In genomic region chr1:201283836-201284553, GRCh38 we compare ENCODE assay signal across 17 cellular contexts. TPM values are rescaled to one million over a fixed set of nuclear protein-coding genes. Genes with fewer than 3 reads are reported as not detected.
DNase-seq lines count a peak whose midpoint lies in the region; ATAC-seq, FAIRE-seq and TF ChIP-seq lines count a peak whose summit lies in the region.
"Had no signal": no experiment of that assay in that cellular context is flagged by ENCODE, and none has a peak within 500 bp of the region (broad histone marks: within the 10 kb centered on the region; RNA-seq: fewer than 3 reads in every experiment).

No MANE protein-coding gene starts in this region.

- no peaks in the 10 kb centered on the region for H3K4me1 ChIP-seq in H9 (ENCODE audit: insufficient read depth, low read length)
- H3K4me1 ChIP-seq in H1 (replicated peaks in 1 of 4; ENCODE audit: control insufficient read depth in 3 of 4, insufficient read depth in 4 of 4, low read length in 3 of 4) = peaks cover 0 to 9% (median 9%) of the 10 kb centered on the region in 4 experiments; a peak in 6 of 7 replicates
- peaks cover 0 to 6% of the 10 kb centered on the region in 2 donors for H3K4me1 ChIP-seq in lung (ENCODE audit: control insufficient read depth in 2 of 2, insufficient read depth in 2 of 2, low read length in 2 of 2)
- H3K4me1 ChIP-seq in neural progenitor cell = peaks cover 16% of the 10 kb centered on the region
- H3K4me1 ChIP-seq in upper lobe of right lung = no peaks in the 10 kb centered on the region

- TF ChIP-seq POLR2A in H1 (IDR thresholded peaks at IDR 0.05; ENCODE audit: control extremely low read depth in 1 of 2, low read depth in 2 of 2, low read length in 2 of 2) = no peak

- no peak for TF ChIP-seq EP300 in H1 (IDR thresholded peaks at IDR 0.05; ENCODE audit: borderline replicate concordance in 1 of 2, low read depth in 2 of 2, low read length in 2 of 2)

- no peak overlapping the region for H3T11ph ChIP-seq in H9 (ENCODE audit: low read length)

- H3K9me3 Mint-ChIP-seq in H9 (no peaks in the 10 kb centered on the region), neural progenitor cell (no peaks in the 10 kb centered on the region)
- no peaks in the 10 kb centered on the region for H3K9me3 Mint-ChIP-seq in stimulated activated effector memory CD8-positive, alpha-beta T cell treated with anti-CD3 and anti-CD28 coated beads, Interleukin-12 subunit alpha, Interleukin-12 subunit beta, amount 100 ng/mL, for 72 hours
- H3K9me3 Mint-ChIP-seq: T-helper 1 cell treated with Interleukin-12 subunit alpha and Interleukin-12 subunit beta and Interleukin-4 antibody, amounts not matched to agents 30 μg/mL and 1 μg/mL, for 36 hours had no signal

- FAIRE-seq in H1 (lab: Jason Lieb, UNC) = no peak
- FAIRE-seq: frontal cortex had no signal

- no peak overlapping the region for H3K4ac ChIP-seq in H9 (ENCODE audit: low read depth, low read length)
- H3K4ac ChIP-seq in H1 (replicated peaks; ENCODE audit: insufficient read length, low read depth, low read length) = no peak overlapping the region

- CTCF ChIA-PET in H1 (lab: Charles Lee; ENCODE audit: partially characterized antibody) = interaction anchor here (0.6 to 5.3 kb wide), 16 partner anchors 10 to 1676 kb away, joined by 3 to 45 read pairs (median 4); no protein-coding TSS in a partner anchor

- H3K18ac ChIP-seq in H9 (ENCODE audit: insufficient read length, low read depth, low read length) (no peak overlapping the region), H1 (ENCODE audit: extremely low read depth, low read length) (peak overlapping the region; percentile 90; the same call in 1 of the 2 replicates)

- H4K5ac ChIP-seq in H9 (ENCODE audit: insufficient read length, low read depth, low read length) (no peak overlapping the region), H1 (ENCODE audit: insufficient read length, low read depth, low read length) (no peak overlapping the region)

- H3K56ac ChIP-seq in H9 (ENCODE audit: insufficient read length, low read depth, low read length) (no peak overlapping the region), H1 (replicated peaks; ENCODE audit: insufficient read length, low read depth, low read length) (no peak overlapping the region)

- H3F3A ChIP-seq in neural progenitor cell (ENCODE audit: low read depth) = no peaks in the 10 kb centered on the region

- no CpG with 5 or more reads among the region's 53 CpGs for WGBS in H9 (ENCODE audit: extremely low coverage, insufficient read length, low lambda C conversion rate)
- 80% methylated on average over 42 of the region's 53 CpGs; no CpG with 5 or more reads in 1 of the 2 experiments for WGBS in H1 (ENCODE audit: extremely low coverage in 1 of 2, insufficient coverage in 1 of 2, insufficient read length in 1 of 2, insufficient replicate concordance in 2 of 2, low coverage in 1 of 2, low lambda C conversion rate in 2 of 2, missing lambda C conversion rate in 1 of 2), 2 experiments
- 44% methylated on average over 45 to 53 of the region's 53 CpGs for WGBS in lung, 2 donors

- H3K9me3 ChIP-seq in H9 (ENCODE audit: control insufficient read depth, low read depth, low read length) (no peaks in the 10 kb centered on the region), H1 (ENCODE audit: insufficient read depth in 2 of 2, low read depth in 1 of 2, low read length in 1 of 2) (no peaks in the 10 kb centered on the region; a peak in 1 of 4 replicates), lung (ENCODE audit: control insufficient read depth in 2 of 2, insufficient read depth in 1 of 2, low read length in 1 of 2) (peaks cover 0 to 3% of the 10 kb centered on the region in 2 donors), neural progenitor cell (ENCODE audit: low read depth) (no peaks in the 10 kb centered on the region), upper lobe of right lung (no peaks in the 10 kb centered on the region)
- H3K9me3 ChIP-seq: ovary, transverse colon had no signal

- no peaks in the 10 kb centered on the region for H3K79me2 ChIP-seq in H9 (ENCODE audit: insufficient read depth, low read length)
- no peaks in the 10 kb centered on the region for H3K79me2 ChIP-seq in H1 (ENCODE audit: control insufficient read depth in 1 of 2, insufficient read depth in 2 of 2, low read length in 2 of 2)
- H3K79me2 ChIP-seq in neural progenitor cell (ENCODE audit: low read depth) = no peaks in the 10 kb centered on the region

- intact Hi-C loops in upper lobe of right lung (cut with DNase I) = no loop called here

- H3K4me1 Mint-ChIP-seq in H9 (peaks cover 30 to 34% of the 10 kb centered on the region in 2 experiments), neural progenitor cell (peaks cover 15% of the 10 kb centered on the region)
- H3K4me1 Mint-ChIP-seq in stimulated activated effector memory CD8-positive, alpha-beta T cell treated with anti-CD3 and anti-CD28 coated beads, Interleukin-12 subunit alpha, Interleukin-12 subunit beta, amount 100 ng/mL, for 72 hours = peaks cover 6% of the 10 kb centered on the region

- H2BK5ac ChIP-seq in H9 (ENCODE audit: insufficient read length, low read length) = no peak overlapping the region
- H2BK5ac ChIP-seq in H1 (ENCODE audit: low read depth, low read length) = 0 out of 2 replicates have a peak overlapping the region, but pooled peaks have one; percentile 60

- H3K27me3 ChIP-seq in H9 (ENCODE audit: insufficient read depth, low read length) = no peaks in the 10 kb centered on the region; the same call in 1 of the 2 replicates
- peaks cover 15 to 30% (median 30%) of the 10 kb centered on the region in 4 experiments for H3K27me3 ChIP-seq in H1 (replicated peaks in 1 of 4; ENCODE audit: control insufficient read depth in 3 of 4, extremely low read depth in 1 of 4, insufficient read depth in 3 of 4, low read length in 3 of 4)
- peaks cover 3% of the 10 kb centered on the region for H3K27me3 ChIP-seq in lung (ENCODE audit: control insufficient read depth, insufficient read depth)
- H3K27me3 ChIP-seq in neural progenitor cell = peaks cover 36% of the 10 kb centered on the region
- H3K27me3 ChIP-seq in upper lobe of right lung = peaks cover 27% of the 10 kb centered on the region
- H3K27me3 ChIP-seq: ovary had no signal

- no peak overlapping the region for H2BK15ac ChIP-seq in H9 (ENCODE audit: low read depth, low read length)
- H2BK15ac ChIP-seq in H1 (ENCODE audit: low read length) = no peak overlapping the region; the same call in 1 of the 2 replicates

- H3K27ac Mint-ChIP-seq in H9 (no peak overlapping the region), neural progenitor cell (no peak overlapping the region)
- no peak overlapping the region for H3K27ac Mint-ChIP-seq in stimulated activated effector memory CD8-positive, alpha-beta T cell treated with anti-CD3 and anti-CD28 coated beads, Interleukin-12 subunit alpha, Interleukin-12 subunit beta, amount 100 ng/mL, for 72 hours
- H3K27ac Mint-ChIP-seq: activated CD8-positive, alpha-beta memory T cell treated with anti-CD3 and anti-CD28 coated beads, Interleukin-2, amount 10 ng/mL, durations not matched to agents 7 days and 5 days; T-helper 1 cell treated with Interleukin-12 subunit alpha and Interleukin-12 subunit beta and Interleukin-4 antibody, amounts not matched to agents 30 μg/mL and 1 μg/mL, for 36 hours had no signal

- no peak for TF ChIP-seq RAD21 in H1 (IDR thresholded peaks at IDR 0.05 in 1 of 2, conservative IDR thresholded peaks at IDR 0.05 in 1 of 2; ENCODE audit: low read depth in 2 of 2, low read length in 2 of 2)

- H4K91ac ChIP-seq in H9 (ENCODE audit: insufficient read length, low read depth, low read length) = no peak overlapping the region
- H4K91ac ChIP-seq in H1 (replicated peaks; ENCODE audit: insufficient read length, low read length) = peak overlapping the region; percentile 86

- H2AK5ac ChIP-seq in H9 (ENCODE audit: insufficient read length, low read length) = no peak overlapping the region
- no peak overlapping the region for H2AK5ac ChIP-seq in H1 (ENCODE audit: low read depth, low read length)

- no peaks in the 10 kb centered on the region for H3K36me3 Mint-ChIP-seq in H9 (ENCODE audit: insufficient read depth in 1 of 3, low read depth in 3 of 3)
- H3K36me3 Mint-ChIP-seq in stimulated activated effector memory CD8-positive, alpha-beta T cell treated with anti-CD3 and anti-CD28 coated beads, Interleukin-12 subunit alpha, Interleukin-12 subunit beta, amount 100 ng/mL, for 72 hours = no peaks in the 10 kb centered on the region
- H3K36me3 Mint-ChIP-seq in neural progenitor cell = no peaks in the 10 kb centered on the region
- H3K36me3 Mint-ChIP-seq: activated CD8-positive, alpha-beta memory T cell treated with anti-CD3 and anti-CD28 coated beads, Interleukin-2, amount 10 ng/mL, durations not matched to agents 7 days and 5 days had no signal

- H3K9ac ChIP-seq in H9 (ENCODE audit: extremely low read depth, insufficient read length, low read length) (no peak overlapping the region), H1 (replicated peaks in 1 of 4; ENCODE audit: extremely low read depth in 1 of 4, low read depth in 3 of 4, low read length in 3 of 4) (no peak overlapping the region), neural progenitor cell (no peak overlapping the region)

- H2BK20ac ChIP-seq in H9 (ENCODE audit: low read depth, low read length, poor library complexity, severe bottlenecking) (no peak overlapping the region), H1 (ENCODE audit: low read length) (0 out of 2 replicates have a peak overlapping the region, but pooled peaks have one; percentile 66)

- no peaks in the 10 kb centered on the region for H3K23me2 ChIP-seq in H9 (ENCODE audit: insufficient read length, low read depth, low read length, poor library complexity, severe bottlenecking)
- peaks cover 8% of the 10 kb centered on the region; the same call in 1 of the 2 replicates for H3K23me2 ChIP-seq in H1 (ENCODE audit: low read depth, low read length)

- no peak overlapping the region for H3K27ac ChIP-seq in H9 (ENCODE audit: insufficient read length, low read depth, low read length)
- no peak overlapping the region for H3K27ac ChIP-seq in H1 (ENCODE audit: low read depth, low read length)
- H3K27ac ChIP-seq in lung (ENCODE audit: low read depth in 1 of 2, low read length in 1 of 2) = no peak overlapping the region
- H3K27ac ChIP-seq in neural progenitor cell = no peak overlapping the region
- no peak overlapping the region for H3K27ac ChIP-seq in upper lobe of right lung
- H3K27ac ChIP-seq: ovary, transverse colon had no signal

- H3K4me3 Mint-ChIP-seq in H9 = no peak overlapping the region
- H3K4me3 Mint-ChIP-seq in stimulated activated effector memory CD8-positive, alpha-beta T cell treated with anti-CD3 and anti-CD28 coated beads, Interleukin-12 subunit alpha, Interleukin-12 subunit beta, amount 100 ng/mL, for 72 hours = peak overlapping the region; percentile 30
- H3K4me3 Mint-ChIP-seq in neural progenitor cell = no peak overlapping the region
- H3K4me3 Mint-ChIP-seq: activated CD8-positive, alpha-beta memory T cell treated with anti-CD3 and anti-CD28 coated beads, Interleukin-2, amount 10 ng/mL, durations not matched to agents 7 days and 5 days; T-helper 1 cell treated with Interleukin-12 subunit alpha and Interleukin-12 subunit beta and Interleukin-4 antibody, amounts not matched to agents 30 μg/mL and 1 μg/mL, for 36 hours had no signal

- H2BK120ac ChIP-seq in H9 (ENCODE audit: low read depth, low read length, poor library complexity, severe bottlenecking) = no peak overlapping the region
- no peak overlapping the region for H2BK120ac ChIP-seq in H1 (replicated peaks; ENCODE audit: low read depth, low read length)

- H3K36me3 ChIP-seq in H1 (ENCODE audit: control insufficient read depth in 2 of 4, insufficient read depth in 4 of 4, low read length in 3 of 4) = no peaks in the 10 kb centered on the region
- H3K36me3 ChIP-seq in lung (ENCODE audit: control insufficient read depth in 2 of 2, insufficient read depth in 2 of 2, low read length in 2 of 2) = no peaks in the 10 kb centered on the region
- H3K36me3 ChIP-seq in neural progenitor cell = no peaks in the 10 kb centered on the region
- no peaks in the 10 kb centered on the region for H3K36me3 ChIP-seq in upper lobe of right lung
- H3K36me3 ChIP-seq: ovary, transverse colon had no signal

- H3K4me2 ChIP-seq in H9 (ENCODE audit: insufficient read depth, insufficient read length, low read length) (no peak overlapping the region), H1 (ENCODE audit: insufficient read depth in 1 of 2, low read depth in 2 of 2, low read length in 2 of 2) (peak overlapping the region; percentile 56 to 57; a peak in 3 of 4 replicates), neural progenitor cell (no peak overlapping the region)

- H4K8ac ChIP-seq in H9 (replicated peaks; ENCODE audit: insufficient read length, low read depth, low read length) (no peak overlapping the region), H1 (ENCODE audit: extremely low read depth, insufficient read depth, low read length) (peak overlapping the region; percentile 83)

- H3K14ac ChIP-seq in H9 (ENCODE audit: insufficient read depth, low read length) (no peak overlapping the region; the same call in 1 of the 2 replicates), H1 (ENCODE audit: insufficient read length) (no peak overlapping the region)

- H2AFZ ChIP-seq in H9 (ENCODE audit: low read length) (no peak overlapping the region), H1 (ENCODE audit: low read length) (no peak overlapping the region; the same call in 1 of the 2 replicates), neural progenitor cell (replicated peaks) (no peak overlapping the region)

- ATAC-seq in lung (ENCODE audit: insufficient read depth, low FRiP score) = no peak
- no peak for ATAC-seq in stimulated activated effector memory CD8-positive, alpha-beta T cell treated with anti-CD3 and anti-CD28 coated beads, Interleukin-12 subunit alpha, Interleukin-12 subunit beta, amount 100 ng/mL, for 72 hours
- no peak for ATAC-seq in HG03342 (IDR thresholded peaks at IDR 0.05; ENCODE audit: unreplicated experiment)
- ATAC-seq in upper lobe of right lung = no peak

- H3K23ac ChIP-seq in H9 (ENCODE audit: insufficient read length, low read depth, low read length) (no peak overlapping the region), H1 (ENCODE audit: insufficient read length) (no peak overlapping the region)

- POLR2A ChIA-PET in H1 (lab: Charles Lee; ENCODE audit: partially characterized antibody) = interaction anchor here (1.1 to 1.9 kb wide), 4 partner anchors 15 to 113 kb away, joined by 3 to 5 read pairs (median 4); no protein-coding TSS in a partner anchor

- H4K20me1 ChIP-seq in H9 (ENCODE audit: control insufficient read depth, insufficient read depth, insufficient read length) (no peaks in the 10 kb centered on the region), H1 (replicated peaks in 1 of 2; ENCODE audit: control insufficient read depth in 1 of 2, insufficient read depth in 2 of 2, low read length in 2 of 2) (no peaks in the 10 kb centered on the region), neural progenitor cell (ENCODE audit: low read depth) (no peaks in the 10 kb centered on the region)

- H3K79me1 ChIP-seq in H9 (ENCODE audit: insufficient read depth, low read depth, low read length, poor library complexity, severe bottlenecking) = no peaks in the 10 kb centered on the region
- no peaks in the 10 kb centered on the region for H3K79me1 ChIP-seq in H1 (ENCODE audit: low read depth, low read length)

- H2BK12ac ChIP-seq in H9 (ENCODE audit: insufficient read length, low read depth, low read length) (no peak overlapping the region), H1 (ENCODE audit: low read depth, low read length) (peak overlapping the region; percentile 77; the same call in 1 of the 2 replicates)

- no peak overlapping the region for H3K4me3 ChIP-seq in H1 (ENCODE audit: extremely low read depth in 1 of 4, insufficient read depth in 2 of 4, low read depth in 3 of 4, low read length in 4 of 4)
- peak overlapping the region; percentile 25 for H3K4me3 ChIP-seq in lung
- no peak overlapping the region for H3K4me3 ChIP-seq in neural progenitor cell
- no peak overlapping the region for H3K4me3 ChIP-seq in upper lobe of right lung
- H3K4me3 ChIP-seq: ovary had no signal

- H3K27me3 Mint-ChIP-seq in H9 (ENCODE audit: low read depth) (peaks cover 49% of the 10 kb centered on the region), neural progenitor cell (ENCODE audit: insufficient read depth, low read depth) (peaks cover 11% of the 10 kb centered on the region)

- DNase-seq in H9 (peak; percentile 47), H1 (ENCODE audit: low read depth in 1 of 2, low spot score in 2 of 2) (no peak), lung (ENCODE audit: low spot score) (no peak), neural progenitor cell (ENCODE audit: low spot score) (no peak), Kasumi-1 (lab: John Stamatoyannopoulos, UW) (no peak), upper lobe of right lung (no peak)
- no peak for DNase-seq in stimulated activated effector memory CD8-positive, alpha-beta T cell treated with anti-CD3 and anti-CD28 coated beads, Interleukin-12 subunit alpha, Interleukin-12 subunit beta, amount 100 ng/mL, for 72 hours (ENCODE audit: low spot score in 2 of 2)
- DNase-seq: activated CD4-positive, CD25-positive, alpha-beta regulatory T cell treated with anti-CD3 and anti-CD28 coated beads, Interleukin-2, amount 50 U/mL, for 72 hours; activated CD8-positive, alpha-beta memory T cell treated with anti-CD3 and anti-CD28 coated beads, Interleukin-2, amount 10 ng/mL, durations not matched to agents 7 days and 5 days; activated naive CD4-positive, alpha-beta T cell; NCI-H2107; ovary had no signal

- TF ChIP-seq CTCF in H9 (conservative IDR thresholded peaks at IDR 0.05) (no peak), H1 (IDR thresholded peaks at IDR 0.05; ENCODE audit: control extremely low read depth in 1 of 3, insufficient read depth in 1 of 3, low read depth in 1 of 3, low read length in 3 of 3) (no peak), lung (IDR thresholded peaks at IDR 0.05; ENCODE audit: control extremely low read depth, extremely low read depth) (no peak), neural progenitor cell (IDR thresholded peaks at IDR 0.05) (no peak), upper lobe of right lung (IDR thresholded peaks at IDR 0.05) (no peak)

RNA-seq across cellular contexts. Expression of gene PKP1, which starts 0.7 kb away (rescaled TPM):
- total RNA-seq in H9 (2021) (0.09 and 0.13 TPM in 2 replicates), lung (10 to 100 TPM in 1 of 2 donors, under 1 TPM in 1; 0.88 to 14.2 TPM), neural progenitor cell (ENCODE audit: low replicate concordance) (0.02 TPM in 1 of 2 replicates, not detected in the other), upper lobe of right lung (0.69 TPM)
- 0.88 and 0.95 TPM in 2 replicates for total RNA-seq in H1 (2021; fragmentation: NEBNext Ultra II Directional; extraction: Animal tissue kit (Norgen Biotek cat#: 25700))
- polyA plus RNA-seq in H1 (2011; rRNA removed) (0.21 and 0.66 TPM in 2 replicates), lung (1 to 10 TPM; 1.9 to 4.3 TPM)
- polyA plus RNA-seq in H1 (2011; cell fraction: cytosol; rRNA removed) = 0.37 TPM
- polyA plus RNA-seq in H1 (2011; cell fraction: nucleus; rRNA removed) = 0.97 TPM
- polyA plus RNA-seq in H1 (2012, experiment 1 of 2) = 0.25 to 0.48 TPM (median 0.42 TPM) in 4 replicates
- polyA plus RNA-seq in H1 (2012, experiment 2 of 2) = 0.25 TPM
- polyA plus RNA-seq in H1 (2013, experiment 1 of 2) = 0.24 TPM
- 0.20 TPM for polyA plus RNA-seq in H1 (2013, experiment 2 of 2)
- 0.39 and 0.63 TPM in 2 replicates for polyA minus RNA-seq in H1 (2011; rRNA and poly(A)+ RNA removed)
- 0.22 TPM for polyA minus RNA-seq in H1 (2011; cell fraction: cytosol; rRNA and poly(A)+ RNA removed)
- 0.40 TPM for polyA minus RNA-seq in H1 (2011; cell fraction: nucleus; rRNA and poly(A)+ RNA removed)
- total RNA-seq: activated CD8-positive, alpha-beta memory T cell treated with anti-CD3 and anti-CD28 coated beads, Interleukin-2, amount 10 ng/mL, durations not matched to agents 7 days and 5 days; mononuclear cell had no signal

Comparison
In these comparisons a context has a peak if more than half of its experiments do, and no peak if none do; other contexts are left out.
1. H3K4me2 ChIP-seq: peak in H1 (2 of 2); none in H9 (single experiment) and neural progenitor cell (single experiment).